ENCODE assay signal across 1 cellular context in the genomic region with DNA sequence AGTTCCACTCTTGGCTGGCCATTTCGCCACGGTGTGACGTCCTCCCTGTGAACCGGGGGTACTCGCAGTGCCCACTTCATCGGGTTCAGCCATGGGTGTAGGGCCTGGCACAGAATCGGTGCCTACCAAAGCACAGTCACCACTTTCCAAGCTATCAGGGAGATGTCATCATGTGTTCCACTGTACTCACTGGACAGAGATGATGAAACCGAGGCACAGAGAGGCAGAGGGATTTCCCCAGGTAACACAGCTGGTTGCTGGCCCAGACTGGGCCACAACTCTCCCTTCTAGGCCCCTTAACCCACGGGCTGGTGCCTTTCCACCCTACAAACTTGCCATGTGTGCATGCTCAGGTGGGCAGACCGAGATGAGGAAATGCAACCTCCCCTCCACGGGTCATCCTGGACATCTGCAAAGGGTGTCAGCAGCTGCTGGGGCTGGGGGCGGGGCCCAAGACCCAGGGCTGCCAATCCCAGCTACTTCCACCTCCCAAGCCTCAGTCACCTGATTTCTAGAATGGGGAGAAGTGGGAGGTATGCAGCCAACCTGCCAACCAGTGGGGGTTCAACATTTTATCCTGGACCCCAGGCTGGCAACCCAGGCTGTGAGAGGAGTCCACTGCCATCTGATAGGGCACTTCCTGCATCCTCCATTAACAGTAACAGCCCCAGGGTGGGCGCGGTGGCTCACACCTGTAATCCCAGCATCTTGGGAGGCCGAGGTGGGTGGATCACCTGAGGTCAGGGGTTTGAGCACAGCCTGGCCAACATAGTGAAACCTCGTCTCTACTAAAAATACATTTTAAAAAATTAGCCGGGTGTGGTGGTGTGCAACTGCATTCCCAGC.
TF ChIP-seq lines count a peak whose summit lies in the region.

No MANE protein-coding gene starts in this region.

TF ChIP-seq in H1, 55 proteins besides CTCF, POLR2A, EP300 and RAD21:
- no peak for TF ChIP-seq MAX (IDR thresholded peaks at IDR 0.05)
- TF ChIP-seq SIX5 (IDR thresholded peaks at IDR 0.05; ENCODE audit: low read depth, low read length) = no peak
